In the genomic region with DNA sequence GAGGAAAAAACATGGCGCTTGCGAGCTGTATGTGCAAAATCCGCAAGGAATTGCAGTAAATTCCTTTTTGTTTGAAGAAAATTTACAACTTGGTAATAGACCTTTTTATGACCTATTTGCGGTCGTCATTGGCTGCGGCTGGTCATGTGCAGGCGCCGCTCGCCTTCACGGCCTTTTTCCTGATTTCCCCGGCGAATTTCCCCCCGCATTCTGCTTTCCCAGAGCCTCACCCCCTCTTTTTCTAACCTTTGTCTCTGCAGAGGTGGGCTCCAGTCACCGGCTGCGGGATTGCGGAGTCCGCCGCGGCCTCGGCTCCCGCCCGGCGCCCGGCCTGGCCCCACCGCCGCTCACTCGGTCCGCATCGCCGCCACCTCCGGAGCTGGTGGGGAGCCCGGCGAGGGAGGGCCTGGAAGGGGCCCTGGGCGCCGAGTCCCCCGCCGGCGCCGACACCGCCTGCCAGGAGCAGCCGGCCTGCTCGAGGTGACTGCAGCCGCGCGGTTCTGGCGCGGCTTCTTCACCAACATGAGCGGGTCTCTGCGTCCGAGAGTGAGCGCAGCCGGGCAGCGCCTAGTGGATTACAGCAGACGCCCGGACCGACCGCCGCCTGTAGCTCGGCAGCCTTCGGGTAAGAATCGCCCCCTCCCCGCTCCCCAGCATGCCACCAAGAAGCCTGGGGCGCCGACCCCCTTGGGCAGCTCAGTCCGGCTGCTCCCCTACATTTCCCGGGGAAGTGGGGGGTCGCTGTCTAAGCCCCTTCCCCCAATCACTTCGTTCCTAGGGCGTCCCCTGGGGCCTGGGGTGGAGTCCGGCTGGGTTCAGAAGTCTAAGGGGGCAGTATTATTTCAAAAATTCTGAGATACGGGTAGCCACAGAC, we compare ENCODE assay signal across 6 cellular contexts. TPM values are rescaled to one million over a fixed set of nuclear protein-coding genes. Genes with fewer than 3 reads are reported as not detected.
A peak's percentile ranks its signal among the peaks of the same experiment; 100 is the strongest.
DNase-seq lines count a peak whose midpoint lies in the region; ATAC-seq lines count a peak whose summit lies in the region.

No MANE protein-coding gene starts in this region.

- peaks cover 0 to 5% (median 3%) of the 10 kb centered on the region in 3 donors for H3K36me3 Mint-ChIP-seq in immature natural killer cell

- in situ Hi-C loops in ACHN (cut with HindIII; ENCODE audit: low pct_ligation_motif_present, low pct_unique_long_range_greater_than_20kb, low sequenced_read_pairs), result loop anchor here (25.0 kb wide), 2 partner anchors 301 to 526 kb away; no protein-coding TSS in a partner anchor

- peak overlapping the region in 3 of 5 donors; percentile 33 to 49 (median 46) for H3K4me3 Mint-ChIP-seq in immature natural killer cell

- H3K27me3 Mint-ChIP-seq in immature natural killer cell (ENCODE audit: low read depth in 3 of 3), result peaks cover 63 to 72% (median 66%) of the 10 kb centered on the region in 3 donors

- ATAC-seq in HG03457 (IDR thresholded peaks at IDR 0.05; ENCODE audit: unreplicated experiment), result no peak

- H3K4me1 Mint-ChIP-seq in immature natural killer cell, result peaks cover 29 to 50% of the 10 kb centered on the region in 2 donors

- DNase-seq in ACHN (peak; percentile 68), NCI-H1930 (lab: John Stamatoyannopoulos, UW) (peak; percentile 37 to 51), immature natural killer cell (no peak), HT-29 (ENCODE audit: low spot score) (no peak), SHP77 treated with DMSO at 0.1 percent for 48 hours (lab: John Stamatoyannopoulos, UW) (no peak)

- no peak overlapping the region for H3K27ac Mint-ChIP-seq in immature natural killer cell

- H3K9me3 Mint-ChIP-seq in immature natural killer cell, result peaks cover 5 to 46% (median 11%) of the 10 kb centered on the region in 6 donors

RNA-seq across cellular contexts. Expression of a gene that starts 7.1 kb away (rescaled TPM):
- not detected for polyA plus RNA-seq in immature natural killer cell
- total RNA-seq in HT-29 (2014; rRNA removed; shearing (Covaris generic)), result not detected in 2 replicates

RNA-seq across cellular contexts. Expression of a gene that starts 14.1 kb away (rescaled TPM):
- polyA plus RNA-seq in immature natural killer cell, result not detected
- not detected in 2 replicates for total RNA-seq in HT-29 (2014; rRNA removed; shearing (Covaris generic))

RNA-seq across cellular contexts. Expression of a gene that starts 14.7 kb away (rescaled TPM):
- polyA plus RNA-seq in immature natural killer cell, result not detected
- not detected in 2 replicates for total RNA-seq in HT-29 (2014; rRNA removed; shearing (Covaris generic))

RNA-seq across cellular contexts. Expression of a gene that starts 20.0 kb away (rescaled TPM):
- not detected for polyA plus RNA-seq in immature natural killer cell
- not detected in 2 replicates for total RNA-seq in HT-29 (2014; rRNA removed; shearing (Covaris generic))

RNA-seq across cellular contexts. Expression of a gene that starts 20.5 kb away (rescaled TPM):
- polyA plus RNA-seq in immature natural killer cell, result not detected
- total RNA-seq in HT-29 (2014; rRNA removed; shearing (Covaris generic)), result not detected in 2 replicates

Comparison
In these comparisons a context has a peak if more than half of its experiments do, and no peak if none do; other contexts are left out.
1. DNase-seq: peak in ACHN (single experiment) and NCI-H1930 (2 of 2); none in immature natural killer cell (0 of 3), HT-29 (single experiment) and SHP77 treated with DMSO at 0.1 percent for 48 hours (single experiment).